ENCODE assay signal across 2 cellular contexts in the genomic region with DNA sequence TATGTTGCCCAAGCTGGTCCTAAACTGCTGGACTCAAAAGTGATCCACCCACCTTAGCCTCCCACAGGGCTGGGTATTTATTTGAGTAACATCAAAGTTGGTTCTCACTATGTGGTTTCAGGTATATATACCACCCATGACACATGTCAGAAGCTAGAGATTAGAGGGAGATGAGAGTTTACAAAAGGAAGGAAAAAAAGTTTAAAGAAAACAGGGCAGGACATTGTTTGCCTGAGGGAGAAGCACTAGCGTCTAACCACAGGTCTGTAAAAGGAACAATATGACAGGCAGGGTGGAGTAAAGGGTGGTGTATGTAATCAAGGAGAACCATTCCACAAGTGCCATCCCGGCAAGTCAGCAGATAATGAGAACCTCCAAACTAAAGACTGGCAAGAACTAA.
TF ChIP-seq lines count a peak whose summit lies in the region.

No MANE protein-coding gene starts in this region.

TF ChIP-seq in K562, 482 proteins besides CTCF, POLR2A, EP300 and RAD21:
- no peak for TF ChIP-seq CC2D1A (IDR thresholded peaks at IDR 0.05)
- TF ChIP-seq BRF1 (IDR thresholded peaks at IDR 0.05; ENCODE audit: borderline replicate concordance, extremely low read depth, insufficient read length): no peak
- no peak for TF ChIP-seq SETDB1 (IDR thresholded peaks at IDR 0.05; ENCODE audit: low read length)
- TF ChIP-seq, protein P1, sequence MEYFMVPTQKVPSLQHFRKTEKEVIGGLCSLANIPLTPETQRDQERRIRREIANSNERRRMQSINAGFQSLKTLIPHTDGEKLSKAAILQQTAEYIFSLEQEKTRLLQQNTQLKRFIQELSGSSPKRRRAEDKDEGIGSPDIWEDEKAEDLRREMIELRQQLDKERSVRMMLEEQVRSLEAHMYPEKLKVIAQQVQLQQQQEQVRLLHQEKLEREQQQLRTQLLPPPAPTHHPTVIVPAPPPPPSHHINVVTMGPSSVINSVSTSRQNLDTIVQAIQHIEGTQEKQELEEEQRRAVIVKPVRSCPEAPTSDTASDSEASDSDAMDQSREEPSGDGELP (CRISPR knock-in tag; IDR thresholded peaks at IDR 0.05; ENCODE audit: borderline replicate concordance): no peak
- no peak for TF ChIP-seq KAT2B (IDR thresholded peaks at IDR 0.05; ENCODE audit: low read depth, low read length)
- no peak for TF ChIP-seq TAL1 (IDR thresholded peaks at IDR 0.05)
- no peak for TF ChIP-seq ZNF347 (CRISPR knock-in tag; IDR thresholded peaks at IDR 0.05; ENCODE audit: low read depth)
- no peak for TF ChIP-seq TAF1 (IDR thresholded peaks at IDR 0.05; ENCODE audit: control insufficient read depth, extremely low read depth, insufficient read depth, low read length, severe bottlenecking)
- TF ChIP-seq, protein P2, sequence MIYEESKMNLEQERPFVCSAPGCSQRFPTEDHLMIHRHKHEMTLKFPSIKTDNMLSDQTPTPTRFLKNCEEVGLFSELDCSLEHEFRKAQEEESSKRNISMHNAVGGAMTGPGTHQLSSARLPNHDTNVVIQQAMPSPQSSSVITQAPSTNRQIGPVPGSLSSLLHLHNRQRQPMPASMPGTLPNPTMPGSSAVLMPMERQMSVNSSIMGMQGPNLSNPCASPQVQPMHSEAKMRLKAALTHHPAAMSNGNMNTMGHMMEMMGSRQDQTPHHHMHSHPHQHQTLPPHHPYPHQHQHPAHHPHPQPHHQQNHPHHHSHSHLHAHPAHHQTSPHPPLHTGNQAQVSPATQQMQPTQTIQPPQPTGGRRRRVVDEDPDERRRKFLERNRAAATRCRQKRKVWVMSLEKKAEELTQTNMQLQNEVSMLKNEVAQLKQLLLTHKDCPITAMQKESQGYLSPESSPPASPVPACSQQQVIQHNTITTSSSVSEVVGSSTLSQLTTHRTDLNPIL (CRISPR knock-in tag; IDR thresholded peaks at IDR 0.05): no peak
- no peak for TF ChIP-seq ZNF695 (CRISPR knock-in tag; IDR thresholded peaks at IDR 0.05)
- no peak for TF ChIP-seq ZNF143 (CRISPR knock-in tag; IDR thresholded peaks at IDR 0.05)
- TF ChIP-seq, protein P3, sequence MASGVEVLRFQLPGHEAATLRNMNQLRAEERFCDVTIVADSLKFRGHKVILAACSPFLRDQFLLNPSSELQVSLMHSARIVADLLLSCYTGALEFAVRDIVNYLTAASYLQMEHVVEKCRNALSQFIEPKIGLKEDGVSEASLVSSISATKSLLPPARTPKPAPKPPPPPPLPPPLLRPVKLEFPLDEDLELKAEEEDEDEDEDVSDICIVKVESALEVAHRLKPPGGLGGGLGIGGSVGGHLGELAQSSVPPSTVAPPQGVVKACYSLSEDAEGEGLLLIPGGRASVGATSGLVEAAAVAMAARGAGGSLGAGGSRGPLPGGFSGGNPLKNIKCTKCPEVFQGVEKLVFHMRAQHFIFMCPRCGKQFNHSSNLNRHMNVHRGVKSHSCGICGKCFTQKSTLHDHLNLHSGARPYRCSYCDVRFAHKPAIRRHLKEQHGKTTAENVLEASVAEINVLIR (CRISPR knock-in tag; IDR thresholded peaks at IDR 0.05): no peak
- TF ChIP-seq TAF15 (IDR thresholded peaks at IDR 0.05; ENCODE audit: low read depth, low read length): no peak
- no peak for TF ChIP-seq ADNP (tag; IDR thresholded peaks at IDR 0.05)
- TF ChIP-seq ZNF75A (CRISPR knock-in tag; IDR thresholded peaks at IDR 0.05): no peak
- TF ChIP-seq, protein P4, sequence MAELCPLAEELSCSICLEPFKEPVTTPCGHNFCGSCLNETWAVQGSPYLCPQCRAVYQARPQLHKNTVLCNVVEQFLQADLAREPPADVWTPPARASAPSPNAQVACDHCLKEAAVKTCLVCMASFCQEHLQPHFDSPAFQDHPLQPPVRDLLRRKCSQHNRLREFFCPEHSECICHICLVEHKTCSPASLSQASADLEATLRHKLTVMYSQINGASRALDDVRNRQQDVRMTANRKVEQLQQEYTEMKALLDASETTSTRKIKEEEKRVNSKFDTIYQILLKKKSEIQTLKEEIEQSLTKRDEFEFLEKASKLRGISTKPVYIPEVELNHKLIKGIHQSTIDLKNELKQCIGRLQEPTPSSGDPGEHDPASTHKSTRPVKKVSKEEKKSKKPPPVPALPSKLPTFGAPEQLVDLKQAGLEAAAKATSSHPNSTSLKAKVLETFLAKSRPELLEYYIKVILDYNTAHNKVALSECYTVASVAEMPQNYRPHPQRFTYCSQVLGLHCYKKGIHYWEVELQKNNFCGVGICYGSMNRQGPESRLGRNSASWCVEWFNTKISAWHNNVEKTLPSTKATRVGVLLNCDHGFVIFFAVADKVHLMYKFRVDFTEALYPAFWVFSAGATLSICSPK (IDR thresholded peaks at IDR 0.05; ENCODE audit: borderline replicate concordance): no peak
- TF ChIP-seq BHLHE40 (IDR thresholded peaks at IDR 0.05; ENCODE audit: low read length): no peak

TF ChIP-seq in GM12891, 5 proteins besides CTCF, POLR2A, EP300 and RAD21:
- no peak for TF ChIP-seq POLR2AphosphoS5 (IDR thresholded peaks at IDR 0.05; ENCODE audit: low read depth, low read length)
- no peak for TF ChIP-seq TAF1 (IDR thresholded peaks at IDR 0.05; ENCODE audit: low read depth, low read length)
- no peak for TF ChIP-seq POU2F2 (IDR thresholded peaks at IDR 0.05; ENCODE audit: low read depth, low read length)
- no peak for TF ChIP-seq SPI1 (IDR thresholded peaks at IDR 0.05; ENCODE audit: low read depth, low read length)
- TF ChIP-seq PAX5 (IDR thresholded peaks at IDR 0.05; ENCODE audit: insufficient read depth, low read length, severe bottlenecking): no peak
